In the genomic region with DNA sequence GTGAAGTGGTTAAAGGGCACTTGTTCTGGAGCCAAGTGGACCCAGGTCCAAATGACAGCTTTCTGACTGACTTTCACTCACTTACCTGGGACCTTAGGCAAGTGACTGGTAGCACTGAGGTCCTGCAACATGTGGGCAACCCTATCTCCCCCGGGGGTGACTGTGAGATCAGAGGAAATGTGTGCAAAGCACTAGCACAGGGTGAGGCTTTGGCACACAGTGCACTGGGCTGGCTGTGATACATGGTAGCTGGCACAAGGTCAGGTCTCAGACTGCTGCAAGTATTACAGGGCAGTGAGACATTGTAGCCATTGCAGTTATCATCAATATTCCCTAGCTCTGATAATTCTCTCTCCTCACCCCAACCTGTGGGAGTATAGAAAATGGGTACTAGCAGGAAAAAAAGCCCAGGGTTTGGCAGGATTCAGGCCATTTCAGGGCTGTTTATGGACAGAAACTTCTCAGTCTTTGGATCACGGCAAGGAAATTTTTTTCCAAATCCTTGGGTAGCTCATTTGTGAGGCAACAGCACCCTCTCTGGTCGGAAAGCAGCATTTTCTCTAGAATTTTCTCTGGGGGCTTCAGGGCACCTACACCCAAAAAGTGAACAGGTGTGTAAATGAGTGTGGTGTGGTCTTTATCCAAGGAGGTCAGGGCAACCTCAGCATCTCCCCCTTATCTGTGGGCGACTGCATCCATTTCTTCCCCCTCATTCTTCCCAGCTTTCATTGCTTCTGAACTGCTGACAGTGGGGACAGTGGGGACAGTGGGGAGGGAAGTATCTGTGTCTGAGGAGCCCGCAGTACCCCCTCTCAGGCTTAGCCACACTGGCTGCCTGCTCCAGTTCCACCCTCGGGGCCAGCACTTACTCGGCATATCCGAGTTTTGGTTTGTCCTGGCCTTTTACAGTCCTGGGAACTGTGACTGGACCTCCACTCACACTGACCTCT, we compare ENCODE assay signal across 8 cellular contexts.
DNase-seq lines count a peak whose midpoint lies in the region; ATAC-seq and TF ChIP-seq lines count a peak whose summit lies in the region.

No MANE protein-coding gene starts in this region.

- H3K27me3 ChIP-seq in AG04450 (ENCODE audit: control insufficient read depth, insufficient read depth, low read length): no peaks in the 10 kb centered on the region
- no peaks in the 10 kb centered on the region; the same call in none of the 2 replicates for H3K27me3 ChIP-seq in GM23248 (replicated peaks; ENCODE audit: insufficient read depth)
- peaks cover 0 to 25% (median 0%) of the 10 kb centered on the region in 9 donors for H3K27me3 ChIP-seq in heart left ventricle
- peaks cover 0 to 3% (median 0%) of the 10 kb centered on the region in 3 donors for H3K27me3 ChIP-seq in sigmoid colon

- H3K9me2 ChIP-seq in GM23248 (ENCODE audit: insufficient read depth): no peaks in the 10 kb centered on the region

- peak overlapping the region; percentile 65 for H3K4me2 ChIP-seq in GM23248 (ENCODE audit: unreplicated experiment)

- no peak for TF ChIP-seq EP300 in sigmoid colon (IDR thresholded peaks at IDR 0.05)

- no peaks in the 10 kb centered on the region; the same call in 1 of the 2 replicates for H3K9me3 ChIP-seq in AG04450 (ENCODE audit: control insufficient read depth, insufficient read depth, low read length)
- no peaks in the 10 kb centered on the region for H3K9me3 ChIP-seq in GM23248 (ENCODE audit: low read depth)
- H3K9me3 ChIP-seq in heart left ventricle: peaks cover 0 to 9% (median 0%) of the 10 kb centered on the region in 12 donors
- H3K9me3 ChIP-seq in sigmoid colon: no peaks in the 10 kb centered on the region

- peak overlapping the region; percentile 44; the same call in 1 of the 2 replicates for H2AFZ ChIP-seq in GM23248

- no peak overlapping the region for H3K27ac ChIP-seq in AG04450 (ENCODE audit: low read depth, low read length)
- H3K27ac ChIP-seq in GM23248: no peak overlapping the region
- no peak overlapping the region for H3K27ac ChIP-seq in heart left ventricle
- H3K27ac ChIP-seq in sigmoid colon: no peak overlapping the region

- CTCF ChIA-PET in AG04450 (lab: Charles Lee): interaction anchor here (0.5 to 1.9 kb wide), 7 partner anchors 8 to 1859 kb away, joined by 3 to 11 read pairs (median 4); no protein-coding TSS in a partner anchor

- TF ChIP-seq CTCF in AG04450 (IDR thresholded peaks at IDR 0.05; ENCODE audit: low read depth, low read length): peak; percentile 54
- peak; percentile 34 to 66 (median 50) for TF ChIP-seq CTCF in heart left ventricle (IDR thresholded peaks at IDR 0.05)
- peak in 3 of 4 experiments; percentile 49 to 62 (median 61) for TF ChIP-seq CTCF in sigmoid colon (IDR thresholded peaks at IDR 0.05)

- no peaks in the 10 kb centered on the region for H3K36me3 ChIP-seq in GM23248 (ENCODE audit: low read depth)
- no peaks in the 10 kb centered on the region for H3K36me3 ChIP-seq in heart left ventricle
- no peaks in the 10 kb centered on the region for H3K36me3 ChIP-seq in sigmoid colon

- H3K9ac ChIP-seq in GM23248: no peak overlapping the region

- POLR2A ChIA-PET in AG04450 (lab: Yijun Ruan, JAX): no interaction called here

- H3F3A ChIP-seq in GM23248 (ENCODE audit: insufficient read depth): no peaks in the 10 kb centered on the region

- intact Hi-C loops in heart left ventricle (cut with DNase I) (loop anchor here in 5 of 10 donors (2.0 to 10.0 kb wide), 5 partner anchors 371 to 1218 kb away; no protein-coding TSS in a partner anchor), sigmoid colon (cut with DNase I) (loop anchor here (1.0 to 2.0 kb wide), 2 partner anchors 367 to 585 kb away; no protein-coding TSS in a partner anchor)

- DNase-seq in AG04450 (ENCODE audit: low read depth, low spot score) (no peak), GM23248 (peak; percentile 63), heart left ventricle (peak in 1 of 5 donors; percentile 54), sigmoid colon (peak; percentile 52), mesenteric fat pad (ENCODE audit: low spot score) (no peak)
- DNase-seq in stimulated activated CD8-positive, alpha-beta memory T cell treated with anti-CD3 and anti-CD28 coated beads, Interleukin-4, amount 100 ng/mL, for 48 hours: no peak

- no peak overlapping the region for H3K4me3 ChIP-seq in AG04450 (ENCODE audit: low read depth, low read length)
- no peak overlapping the region for H3K4me3 ChIP-seq in GM23248
- H3K4me3 ChIP-seq in heart left ventricle: no peak overlapping the region
- H3K4me3 ChIP-seq in sigmoid colon: peak overlapping the region in 1 of 4 donors; percentile 12

- in situ Hi-C loops in GM23248 (cut with MboI): loop anchor here (25.0 kb wide), 1 partner anchor 593 kb away; a partner anchor contains a TSS

- no peak for TF ChIP-seq POLR2A in heart left ventricle (IDR thresholded peaks at IDR 0.05)
- no peak for TF ChIP-seq POLR2A in sigmoid colon (IDR thresholded peaks at IDR 0.05)

- H3K4me1 ChIP-seq in GM23248 (ENCODE audit: insufficient read depth) (no peaks in the 10 kb centered on the region), heart left ventricle (peaks cover 0 to 6% (median 0%) of the 10 kb centered on the region in 12 donors), sigmoid colon (peaks cover 0 to 5% (median 1%) of the 10 kb centered on the region in 4 donors)

- whole genome bisulfite sequencing in GM23248 (ENCODE audit: low coverage in 1 of 2, low lambda C conversion rate in 2 of 2, missing lambda C conversion rate in 2 of 2), 2 experiments: 12 to 16% methylated on average over 8 of the region's 8 CpGs
- 30 to 45% (median 38%) methylated on average over 7 to 8 of the region's 8 CpGs for WGBS in heart left ventricle, 4 donors
- 26 to 42% methylated on average over 8 of the region's 8 CpGs for WGBS in sigmoid colon, 2 donors

- H4K20me1 ChIP-seq in GM23248 (ENCODE audit: insufficient read depth): no peaks in the 10 kb centered on the region

- no peaks in the 10 kb centered on the region for H3K79me2 ChIP-seq in GM23248 (ENCODE audit: insufficient read depth)

- peak; percentile 81 for ATAC-seq in SK-N-SH treated with all-trans-retinoic acid at 6 μM for 48 hours
- ATAC-seq in heart left ventricle: peak in 3 of 4 donors; percentile 42 to 85 (median 69)
- ATAC-seq in GM18498 (IDR thresholded peaks at IDR 0.05; ENCODE audit: unreplicated experiment): no peak

TF ChIP-seq in SK-N-SH treated with all-trans-retinoic acid at 6 μM for 48 hours, 23 proteins besides CTCF, POLR2A, EP300 and RAD21 (continues in another document):
- TF ChIP-seq ARNTL (CRISPR knock-in tag; IDR thresholded peaks at IDR 0.05; ENCODE audit: borderline replicate concordance, low read depth): no peak
- TF ChIP-seq OSR1 (CRISPR knock-in tag; IDR thresholded peaks at IDR 0.05): no peak
- TF ChIP-seq TCF4 (CRISPR knock-in tag; IDR thresholded peaks at IDR 0.05; ENCODE audit: borderline replicate concordance): no peak
- TF ChIP-seq GLIS3 (CRISPR knock-in tag; IDR thresholded peaks at IDR 0.05): no peak
- no peak for TF ChIP-seq ZFP3 (CRISPR knock-in tag; IDR thresholded peaks at IDR 0.05)
- TF ChIP-seq ZNF70 (CRISPR knock-in tag; IDR thresholded peaks at IDR 0.05): no peak
- TF ChIP-seq ZNF565 (CRISPR knock-in tag; conservative IDR thresholded peaks at IDR 0.05; ENCODE audit: low read depth): no peak
- TF ChIP-seq, protein P1, sequence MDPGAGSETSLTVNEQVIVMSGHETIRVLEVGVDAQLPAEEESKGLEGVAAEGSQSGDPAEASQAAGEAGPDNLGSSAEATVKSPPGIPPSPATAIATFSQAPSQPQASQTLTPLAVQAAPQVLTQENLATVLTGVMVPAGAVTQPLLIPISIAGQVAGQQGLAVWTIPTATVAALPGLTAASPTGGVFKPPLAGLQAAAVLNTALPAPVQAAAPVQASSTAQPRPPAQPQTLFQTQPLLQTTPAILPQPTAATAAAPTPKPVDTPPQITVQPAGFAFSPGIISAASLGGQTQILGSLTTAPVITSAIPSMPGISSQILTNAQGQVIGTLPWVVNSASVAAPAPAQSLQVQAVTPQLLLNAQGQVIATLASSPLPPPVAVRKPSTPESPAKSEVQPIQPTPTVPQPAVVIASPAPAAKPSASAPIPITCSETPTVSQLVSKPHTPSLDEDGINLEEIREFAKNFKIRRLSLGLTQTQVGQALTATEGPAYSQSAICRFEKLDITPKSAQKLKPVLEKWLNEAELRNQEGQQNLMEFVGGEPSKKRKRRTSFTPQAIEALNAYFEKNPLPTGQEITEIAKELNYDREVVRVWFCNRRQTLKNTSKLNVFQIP (CRISPR knock-in tag; IDR thresholded peaks at IDR 0.05; ENCODE audit: borderline replicate concordance, low read depth): no peak
- TF ChIP-seq CSDC2 (CRISPR knock-in tag; IDR thresholded peaks at IDR 0.05): no peak
- TF ChIP-seq ISL1 (CRISPR knock-in tag; IDR thresholded peaks at IDR 0.05): no peak
- TF ChIP-seq PPARA (CRISPR knock-in tag; IDR thresholded peaks at IDR 0.05; ENCODE audit: borderline replicate concordance): no peak
- TF ChIP-seq, protein P2, sequence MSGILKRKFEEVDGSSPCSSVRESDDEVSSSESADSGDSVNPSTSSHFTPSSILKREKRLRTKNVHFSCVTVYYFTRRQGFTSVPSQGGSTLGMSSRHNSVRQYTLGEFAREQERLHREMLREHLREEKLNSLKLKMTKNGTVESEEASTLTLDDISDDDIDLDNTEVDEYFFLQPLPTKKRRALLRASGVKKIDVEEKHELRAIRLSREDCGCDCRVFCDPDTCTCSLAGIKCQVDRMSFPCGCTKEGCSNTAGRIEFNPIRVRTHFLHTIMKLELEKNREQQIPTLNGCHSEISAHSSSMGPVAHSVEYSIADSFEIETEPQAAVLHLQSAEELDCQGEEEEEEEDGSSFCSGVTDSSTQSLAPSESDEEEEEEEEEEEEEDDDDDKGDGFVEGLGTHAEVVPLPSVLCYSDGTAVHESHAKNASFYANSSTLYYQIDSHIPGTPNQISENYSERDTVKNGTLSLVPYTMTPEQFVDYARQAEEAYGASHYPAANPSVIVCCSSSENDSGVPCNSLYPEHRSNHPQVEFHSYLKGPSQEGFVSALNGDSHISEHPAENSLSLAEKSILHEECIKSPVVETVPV (CRISPR knock-in tag; IDR thresholded peaks at IDR 0.05): no peak

Comparison
In these comparisons a context has a peak if more than half of its experiments do, and no peak if none do; other contexts are left out.
1. DNase-seq: peak in GM23248 (single experiment) and sigmoid colon (single experiment); none in AG04450 (single experiment), stimulated activated CD8-positive, alpha-beta memory T cell treated with anti-CD3 and anti-CD28 coated beads, Interleukin-4, amount 100 ng/mL, for 48 hours (single experiment) and mesenteric fat pad (single experiment).
2. Peak in every context shown above with its lines, with median percentiles within 50 percentile points of each other: CTCF ChIP-seq.